1 cellular context compared by ENCODE assay signal in genomic region chr19:45693168-45693788, GRCh38.
A peak's percentile ranks its signal among the peaks of the same experiment; 100 is the strongest.
TF ChIP-seq lines count a peak whose summit lies in the region.

No MANE protein-coding gene starts in this region.

TF ChIP-seq in HEK293, 187 proteins besides CTCF, POLR2A, EP300 and RAD21 (continued from another document):
- TF ChIP-seq PATZ1 (tag by site-specific recombination; IDR thresholded peaks at IDR 0.05) (peak; percentile 29; the same call in 1 of the 2 replicates), ZNF660 (tag by site-specific recombination; IDR thresholded peaks at IDR 0.05) (peak; percentile 66; the same call in 1 of the 2 replicates), GLIS1 (tag by site-specific recombination; IDR thresholded peaks at IDR 0.05) (peak; percentile 39; the same call in 1 of the 2 replicates)
